In the genomic region with DNA sequence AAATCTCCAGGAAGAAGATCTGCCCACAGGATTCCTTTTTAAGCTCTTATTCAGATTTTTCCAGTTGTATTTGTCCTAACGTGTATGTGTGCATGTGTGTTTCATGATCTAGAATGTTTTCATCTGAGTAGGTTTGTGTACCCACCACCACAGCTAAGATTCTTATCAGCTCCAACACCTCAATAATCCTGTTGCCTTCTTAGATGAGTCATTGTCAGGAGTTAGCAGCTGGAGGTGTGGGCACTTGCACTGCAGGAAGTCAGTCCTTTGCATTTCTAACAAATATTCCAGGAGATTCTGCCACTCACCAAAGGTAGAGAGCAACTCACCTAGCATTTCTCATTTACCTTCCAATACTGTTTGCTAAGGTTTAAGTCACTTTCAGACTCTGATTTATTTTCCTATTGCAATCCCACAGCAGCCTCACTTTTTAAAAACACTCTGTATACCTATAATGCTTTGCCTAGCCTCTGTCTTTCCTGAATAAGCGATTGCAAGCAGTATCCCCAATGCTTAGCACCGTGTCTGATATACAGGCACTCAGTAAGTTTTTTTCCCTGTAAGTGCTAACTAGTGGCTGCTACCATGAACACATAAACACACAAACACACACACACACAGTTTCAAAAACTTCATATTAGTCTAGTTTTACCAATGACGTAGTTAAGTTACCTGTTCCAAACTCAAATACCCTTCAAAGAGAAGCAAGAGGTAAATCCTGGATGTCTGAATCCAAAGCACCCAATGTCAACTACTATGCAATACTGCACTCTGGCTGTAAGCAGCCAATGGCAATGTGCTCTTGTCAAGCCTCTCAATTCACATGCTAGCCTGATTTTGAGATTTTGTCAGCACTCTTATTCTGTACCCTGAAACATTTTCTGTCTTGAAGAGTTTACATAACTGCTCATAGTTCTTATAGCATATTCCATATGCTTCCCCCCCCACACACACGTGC, we compare ENCODE assay signal across 14 cellular contexts.
DNase-seq lines count a peak whose midpoint lies in the region; ATAC-seq, FAIRE-seq and TF ChIP-seq lines count a peak whose summit lies in the region.
"Had no signal": no experiment of that assay in that cellular context is flagged by ENCODE, and none has a peak within 500 bp of the region (broad histone marks: within the 10 kb centered on the region; RNA-seq: fewer than 3 reads in every experiment).

No MANE protein-coding gene starts in this region.

- intact Hi-C loops in kidney (cut with DNase I) = no loop called here

- no peak overlapping the region for H3K4me2 ChIP-seq in smooth muscle cell

- H3K36me3 ChIP-seq in HUES48 (ENCODE audit: control insufficient read depth, insufficient read depth, low read length) (no peaks in the 10 kb centered on the region), bronchial epithelial cell (ENCODE audit: control insufficient read depth, insufficient read depth, low read length) (no peaks in the 10 kb centered on the region), kidney (ENCODE audit: control insufficient read depth in 1 of 2, insufficient read depth in 2 of 2, low read length in 2 of 2) (no peaks in the 10 kb centered on the region), smooth muscle cell (ENCODE audit: low read depth) (no peaks in the 10 kb centered on the region)
- H3K36me3 ChIP-seq: colonic mucosa had no signal

- FAIRE-seq in bronchial epithelial cell (lab: Jason Lieb, UNC) (peak; percentile 40), kidney (lab: Jason Lieb, UNC) (no peak)

- H3K9ac ChIP-seq in HUES48 (ENCODE audit: low read depth, low read length) = no peak overlapping the region; the same call in 1 of the 2 replicates
- H3K9ac ChIP-seq in kidney (ENCODE audit: low read length in 2 of 2) = no peak overlapping the region
- no peak overlapping the region for H3K9ac ChIP-seq in smooth muscle cell (ENCODE audit: low read depth)

- DNase-seq in Ammon's horn (ENCODE audit: low spot score) = peak; percentile 5
- peak; percentile 90 for DNase-seq in bronchial epithelial cell (ENCODE audit: low read depth)
- no peak for DNase-seq in kidney
- DNase-seq in GM03348 (ENCODE audit: low spot score) = no peak
- DNase-seq in T1000 (lab: John Stamatoyannopoulos, UW) = no peak
- DNase-seq in smooth muscle cell (lab: John Stamatoyannopoulos, UW; ENCODE audit: unreplicated experiment) = no peak
- DNase-seq: activated CD4-positive, alpha-beta T cell treated with anti-CD3 and anti-CD28 coated beads, Interleukin-2, amount 50 U/mL, for 1 hour; activated T-cell treated with anti-CD3 and anti-CD28 coated beads, Interleukin-2, amount 50 U/mL, for 4 hours; colonic mucosa; DMS153; Karpas-422; NCI-H1694 had no signal

- H3K27me3 ChIP-seq in HUES48 (ENCODE audit: control insufficient read depth, insufficient read depth, low read length) (no peaks in the 10 kb centered on the region), bronchial epithelial cell (ENCODE audit: control insufficient read depth, insufficient read depth, low read length) (no peaks in the 10 kb centered on the region), smooth muscle cell (ENCODE audit: low read depth) (no peaks in the 10 kb centered on the region)
- H3K27me3 ChIP-seq: colonic mucosa had no signal

- no peaks in the 10 kb centered on the region for H3K79me2 ChIP-seq in smooth muscle cell (ENCODE audit: low read depth)

- H3K4me1 ChIP-seq in HUES48 (ENCODE audit: control insufficient read depth, insufficient read depth, low read length) (peaks cover 41% of the 10 kb centered on the region), kidney (ENCODE audit: control insufficient read depth in 1 of 2, insufficient read depth in 1 of 2, low read depth in 1 of 2, low read length in 2 of 2) (no peaks in the 10 kb centered on the region), smooth muscle cell (ENCODE audit: low read depth) (no peaks in the 10 kb centered on the region)
- H3K4me1 ChIP-seq: colonic mucosa had no signal

- H3K4me3 ChIP-seq in HUES48 (ENCODE audit: low read depth, low read length) = peak overlapping the region; percentile 36
- H3K4me3 ChIP-seq in bronchial epithelial cell (ENCODE audit: low read depth, low read length) = no peak overlapping the region
- H3K4me3 ChIP-seq in kidney (ENCODE audit: low read length in 2 of 2) = no peak overlapping the region
- H3K4me3 ChIP-seq in smooth muscle cell = no peak overlapping the region
- H3K4me3 ChIP-seq: colonic mucosa had no signal

- H3F3A ChIP-seq in smooth muscle cell (ENCODE audit: low read depth) = no peaks in the 10 kb centered on the region

- no peaks in the 10 kb centered on the region for H4K20me1 ChIP-seq in smooth muscle cell (ENCODE audit: low read depth)

- no peak for ATAC-seq in HG02678 (IDR thresholded peaks at IDR 0.05; ENCODE audit: unreplicated experiment)
- ATAC-seq: activated T-cell treated with anti-CD3 and anti-CD28 coated beads, Interleukin-2, amount 50 U/mL, for 4 hours had no signal

- no peak for TF ChIP-seq CTCF in bronchial epithelial cell (IDR thresholded peaks at IDR 0.05; ENCODE audit: insufficient read depth, low read length, severe bottlenecking)
- peak; percentile 33 for TF ChIP-seq CTCF in kidney (IDR thresholded peaks at IDR 0.05; ENCODE audit: borderline replicate concordance, extremely low read depth, insufficient read depth)
- TF ChIP-seq CTCF in smooth muscle cell (IDR thresholded peaks at IDR 0.05; ENCODE audit: borderline replicate concordance, insufficient read depth, poor library complexity, severe bottlenecking) = no peak

- WGBS in smooth muscle cell (ENCODE audit: low lambda C conversion rate) = 48% methylated on average over 5 of the region's 5 CpGs

- peaks cover 13% of the 10 kb centered on the region for H3K9me3 ChIP-seq in HUES48 (ENCODE audit: control insufficient read depth, insufficient read depth, low read length)
- H3K9me3 ChIP-seq in kidney (ENCODE audit: control insufficient read depth in 1 of 2, low read length in 2 of 2) = no peaks in the 10 kb centered on the region
- H3K9me3 ChIP-seq in smooth muscle cell (replicated peaks; ENCODE audit: low read depth) = no peaks in the 10 kb centered on the region
- H3K9me3 ChIP-seq: colonic mucosa had no signal

- H3K27ac ChIP-seq in HUES48 (ENCODE audit: low read depth, low read length) = peak overlapping the region; percentile 92
- no peak overlapping the region for H3K27ac ChIP-seq in kidney (ENCODE audit: low read depth in 2 of 2, low read length in 2 of 2)
- no peak overlapping the region for H3K27ac ChIP-seq in smooth muscle cell (ENCODE audit: low read depth)
- H3K27ac ChIP-seq: colonic mucosa had no signal

- H2AFZ ChIP-seq in smooth muscle cell (ENCODE audit: low read depth) = no peak overlapping the region

Comparison
In these comparisons a context has a peak if more than half of its experiments do, and no peak if none do; other contexts are left out.
1. DNase-seq: peak in Ammon's horn (single experiment) and bronchial epithelial cell (single experiment); none in kidney (single experiment), GM03348 (single experiment), T1000 (single experiment) and smooth muscle cell (single experiment).